ENCODE assay signal across 9 cellular contexts in genomic region chr13:45718063-45718462, GRCh38. TPM values are rescaled to one million over a fixed set of nuclear protein-coding genes. Genes with fewer than 3 reads are reported as not detected.
DNase-seq lines count a peak whose midpoint lies in the region; FAIRE-seq and TF ChIP-seq lines count a peak whose summit lies in the region.
"Had no signal": no experiment of that assay in that cellular context is flagged by ENCODE, and none has a peak within 500 bp of the region (broad histone marks: within the 10 kb centered on the region; RNA-seq: fewer than 3 reads in every experiment).

No MANE protein-coding gene starts in this region.

- no peak for TF ChIP-seq POLR2A in GM12892 (IDR thresholded peaks at IDR 0.05; ENCODE audit: low read depth, low read length)
- no peak for TF ChIP-seq POLR2A in NB4 (IDR thresholded peaks at IDR 0.05; ENCODE audit: extremely low read depth, insufficient read length)

- BruUV-seq in A673 (replicated peaks; lab: Mats Ljungman, UMichigan) = no TSS peak

- peaks cover 14% of the 10 kb centered on the region for H3K4me1 ChIP-seq in A673 (ENCODE audit: insufficient read depth, low read length, poor library complexity, severe bottlenecking)

- H3K36me3 ChIP-seq in A673 (ENCODE audit: insufficient read depth, low read length, poor library complexity, severe bottlenecking) = no peaks in the 10 kb centered on the region

- DNase-seq in A673 (ENCODE audit: low spot score) (peak; percentile 60), GM12892 (ENCODE audit: insufficient read length) (no peak), NB4 (ENCODE audit: low read depth) (peak; percentile 61), cerebellar cortex (ENCODE audit: low spot score) (peak; percentile 4), smooth muscle cell of the brain vasculature (ENCODE audit: low read depth, low spot score) (peak; percentile 1), occipital lobe (lab: John Stamatoyannopoulos, UW) (no peak)
- DNase-seq in stimulated activated naive CD4-positive, alpha-beta T cell (lab: John Stamatoyannopoulos, UW) = no peak
- DNase-seq in activated CD8-positive, alpha-beta memory T cell treated with anti-CD3 and anti-CD28 coated beads, Interleukin-2, amount 50 U/mL, for 48 hours = no peak

- POLR2A ChIA-PET in A673 (lab: Charles Lee; ENCODE audit: low non-redundant PET) = interaction anchor here (1.2 kb wide), 1 partner anchor 14 kb away, joined by 3 read pairs; no protein-coding TSS in a partner anchor

- H3K27ac ChIP-seq in A673 (ENCODE audit: low read depth, low read length, poor library complexity, severe bottlenecking) = no peak overlapping the region

- no peaks in the 10 kb centered on the region for H3K9me3 ChIP-seq in A673 (ENCODE audit: low read depth, low read length, poor library complexity, severe bottlenecking)

- CTCF ChIA-PET in A673 (lab: Charles Lee) = no interaction called here

- FAIRE-seq in GM12892 (lab: Jason Lieb, UNC) = peak; percentile 81

- no peak overlapping the region for H3K4me3 ChIP-seq in A673 (ENCODE audit: low read depth, low read length, poor library complexity, severe bottlenecking)
- no peak overlapping the region for H3K4me3 ChIP-seq in NB4 (ENCODE audit: low read depth, low read length)

- intact Hi-C loops in A673 (cut with micrococcal nuclease; ENCODE audit: unreplicated experiment) = loop anchor here (5.0 kb wide), 1 partner anchor 206 kb away; no protein-coding TSS in a partner anchor

- no peaks in the 10 kb centered on the region for H3K27me3 ChIP-seq in A673 (replicated peaks; ENCODE audit: insufficient read depth, low read depth, low read length, poor library complexity)

- peak; percentile 75 for TF ChIP-seq CTCF in A673 (conservative IDR thresholded peaks at IDR 0.05; ENCODE audit: low read depth, low read length)
- peak; percentile 76 for TF ChIP-seq CTCF in NB4 (IDR thresholded peaks at IDR 0.05; ENCODE audit: low read depth, low read length)

RNA-seq across cellular contexts. Expression of gene CBY2, which starts 15.9 kb away (rescaled TPM):
- total RNA-seq in A673 (2021) (not detected in 2 replicates), occipital lobe (not detected)
- not detected for polyA plus RNA-seq in GM12892 (2012; ENCODE audit: missing spikeins)
- polyA plus RNA-seq: adipose tissue had no signal

Comparison
In these comparisons a context has a peak if more than half of its experiments do, and no peak if none do; other contexts are left out.
1. DNase-seq: peak in A673 (single experiment), NB4 (single experiment), cerebellar cortex (single experiment) and smooth muscle cell of the brain vasculature (single experiment); none in GM12892 (single experiment), stimulated activated naive CD4-positive, alpha-beta T cell (0 of 6), occipital lobe (single experiment) and activated CD8-positive, alpha-beta memory T cell treated with anti-CD3 and anti-CD28 coated beads, Interleukin-2, amount 50 U/mL, for 48 hours (single experiment).